Comparison of ENCODE assay signal across 26 cellular contexts in the genomic region with DNA sequence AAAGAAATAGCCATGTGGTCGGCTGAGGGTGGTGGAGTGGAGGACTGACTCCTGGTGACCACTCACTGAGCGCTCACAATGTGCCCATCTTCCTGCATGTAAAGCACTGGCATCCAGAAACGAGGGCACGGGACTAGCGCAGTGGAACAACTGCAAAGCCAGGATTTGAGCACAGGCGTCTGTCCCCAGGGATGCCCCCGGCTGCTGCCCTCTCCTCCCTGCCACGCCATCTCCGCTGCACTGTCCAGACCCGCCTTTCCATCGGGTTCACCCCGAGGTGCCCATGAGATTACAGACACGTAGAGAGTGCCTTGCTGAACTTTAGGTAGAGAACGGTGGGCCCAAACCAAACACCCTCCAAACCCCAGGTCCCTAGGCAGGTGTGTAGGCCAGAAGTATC. TPM values are rescaled to one million over a fixed set of nuclear protein-coding genes. Genes with fewer than 3 reads are reported as not detected.
DNase-seq lines count a peak whose midpoint lies in the region; ATAC-seq, FAIRE-seq and TF ChIP-seq lines count a peak whose summit lies in the region.
"Had no signal": no experiment of that assay in that cellular context is flagged by ENCODE, and none has a peak within 500 bp of the region (broad histone marks: within the 10 kb centered on the region; RNA-seq: fewer than 3 reads in every experiment).

No MANE protein-coding gene starts in this region.

- H3K9me3 Mint-ChIP-seq in activated CD8-positive, alpha-beta memory T cell treated with anti-CD3 and anti-CD28 coated beads, Interleukin-2, amount 10 ng/mL, durations not matched to agents 7 days and 5 days (ENCODE audit: low read depth): no peaks in the 10 kb centered on the region
- H3K9me3 Mint-ChIP-seq in CD4-positive, alpha-beta T cell: no peaks in the 10 kb centered on the region
- H3K9me3 Mint-ChIP-seq in activated CD8-positive, alpha-beta T cell treated with anti-CD3 and anti-CD28 coated beads for 36 hours: no peaks in the 10 kb centered on the region
- H3K9me3 Mint-ChIP-seq in natural killer cell: no peaks in the 10 kb centered on the region

- no peak for FAIRE-seq in kidney (lab: Jason Lieb, UNC)
- FAIRE-seq: D721Med, islet of Langerhans had no signal

- no peak overlapping the region for H3K4me3 Mint-ChIP-seq in activated CD8-positive, alpha-beta memory T cell treated with anti-CD3 and anti-CD28 coated beads, Interleukin-2, amount 10 ng/mL, durations not matched to agents 7 days and 5 days
- no peak overlapping the region for H3K4me3 Mint-ChIP-seq in CD4-positive, alpha-beta T cell
- no peak overlapping the region for H3K4me3 Mint-ChIP-seq in activated CD8-positive, alpha-beta T cell treated with anti-CD3 and anti-CD28 coated beads for 36 hours
- H3K4me3 Mint-ChIP-seq in natural killer cell: no peak overlapping the region
- H3K4me3 Mint-ChIP-seq: nephron progenitor cell had no signal

- H3K4me1 ChIP-seq in kidney (ENCODE audit: control insufficient read depth in 1 of 2, insufficient read depth in 1 of 2, low read depth in 1 of 2, low read length in 2 of 2): no peaks in the 10 kb centered on the region
- H3K4me1 ChIP-seq: BE2C, parathyroid adenoma had no signal

- no peaks in the 10 kb centered on the region for H3K27me3 Mint-ChIP-seq in activated CD8-positive, alpha-beta memory T cell treated with anti-CD3 and anti-CD28 coated beads, Interleukin-2, amount 10 ng/mL, durations not matched to agents 7 days and 5 days
- no peaks in the 10 kb centered on the region for H3K27me3 Mint-ChIP-seq in CD4-positive, alpha-beta T cell
- H3K27me3 Mint-ChIP-seq in activated CD8-positive, alpha-beta T cell treated with anti-CD3 and anti-CD28 coated beads for 36 hours: no peaks in the 10 kb centered on the region
- H3K27me3 Mint-ChIP-seq in natural killer cell (ENCODE audit: low read depth in 2 of 2): no peaks in the 10 kb centered on the region

- peak overlapping the region; percentile 4 for H3K27ac ChIP-seq in CD4-positive, alpha-beta T cell (ENCODE audit: low read depth, low read length)
- no peak overlapping the region for H3K27ac ChIP-seq in kidney (ENCODE audit: low read depth in 2 of 2, low read length in 2 of 2)
- H3K27ac ChIP-seq: parathyroid adenoma had no signal

- H3K27ac Mint-ChIP-seq in activated CD8-positive, alpha-beta memory T cell treated with anti-CD3 and anti-CD28 coated beads, Interleukin-2, amount 10 ng/mL, durations not matched to agents 7 days and 5 days: peak overlapping the region; percentile 85
- peak overlapping the region; percentile 78 for H3K27ac Mint-ChIP-seq in CD4-positive, alpha-beta T cell
- peak overlapping the region; percentile 86 for H3K27ac Mint-ChIP-seq in activated CD8-positive, alpha-beta T cell treated with anti-CD3 and anti-CD28 coated beads for 36 hours
- peak overlapping the region; percentile 81 to 89 for H3K27ac Mint-ChIP-seq in natural killer cell
- H3K27ac Mint-ChIP-seq: nephron progenitor cell had no signal

- POLR2A ChIA-PET in CD4-positive, alpha-beta T cell (lab: Charles Lee): interaction anchor here (1.1 kb wide), 1 partner anchor 465 kb away, joined by 4 read pairs; the partner anchor contains the start of gene NUP214
- POLR2A ChIA-PET in activated CD8-positive, alpha-beta T cell treated with anti-CD3 and anti-CD28 coated beads for 36 hours (lab: Charles Lee): interaction anchor here (0.7 kb wide), 1 partner anchor 508 kb away, joined by 3 read pairs; no protein-coding TSS in a partner anchor

- H3K9ac ChIP-seq in kidney (ENCODE audit: low read length in 2 of 2): no peak overlapping the region
- H3K9ac ChIP-seq: parathyroid adenoma had no signal

- CTCF ChIA-PET in activated CD8-positive, alpha-beta memory T cell treated with anti-CD3 and anti-CD28 coated beads, Interleukin-2, amount 10 ng/mL, durations not matched to agents 7 days and 5 days (lab: Charles Lee): interaction anchor here (0.7 to 8.2 kb wide), 8 partner anchors 11 to 168 kb away, joined by 3 to 208 read pairs (median 8); partner anchors contain the start of gene RAPGEF1
- CTCF ChIA-PET in CD4-positive, alpha-beta T cell (lab: Charles Lee): interaction anchor here (1.1 kb wide), 1 partner anchor 151 kb away, joined by 3 read pairs; no protein-coding TSS in a partner anchor
- CTCF ChIA-PET in activated CD8-positive, alpha-beta T cell treated with anti-CD3 and anti-CD28 coated beads for 36 hours (lab: Charles Lee): interaction anchor here (1.1 to 6.3 kb wide), 3 partner anchors 106 to 162 kb away, joined by 3 to 115 read pairs (median 4); partner anchors contain the start of gene RAPGEF1

- H3K36me3 Mint-ChIP-seq in activated CD8-positive, alpha-beta memory T cell treated with anti-CD3 and anti-CD28 coated beads, Interleukin-2, amount 10 ng/mL, durations not matched to agents 7 days and 5 days: peaks cover 32% of the 10 kb centered on the region
- H3K36me3 Mint-ChIP-seq in CD4-positive, alpha-beta T cell (ENCODE audit: low read depth): peaks cover 48% of the 10 kb centered on the region
- H3K36me3 Mint-ChIP-seq in activated CD8-positive, alpha-beta T cell treated with anti-CD3 and anti-CD28 coated beads for 36 hours (ENCODE audit: low read depth): peaks cover 23% of the 10 kb centered on the region
- no peaks in the 10 kb centered on the region for H3K36me3 Mint-ChIP-seq in natural killer cell

- peaks cover 17 to 27% of the 10 kb centered on the region in 2 donors for H3K36me3 ChIP-seq in kidney (ENCODE audit: control insufficient read depth in 1 of 2, insufficient read depth in 2 of 2, low read length in 2 of 2)

- no peak for ATAC-seq in activated CD8-positive, alpha-beta memory T cell treated with anti-CD3 and anti-CD28 coated beads, Interleukin-2, amount 10 ng/mL, durations not matched to agents 7 days and 5 days
- no peak for ATAC-seq in CD4-positive, alpha-beta T cell (ENCODE audit: poor library complexity)
- no peak for ATAC-seq in activated CD8-positive, alpha-beta T cell treated with anti-CD3 and anti-CD28 coated beads for 36 hours
- ATAC-seq in natural killer cell: no peak

- H3K4me3 ChIP-seq in kidney (ENCODE audit: low read length in 2 of 2): no peak overlapping the region

- H3K27me3 ChIP-seq in CD4-positive, alpha-beta T cell (ENCODE audit: control insufficient read depth, insufficient read depth, low read length): no peaks in the 10 kb centered on the region
- H3K27me3 ChIP-seq: BE2C had no signal

- intact Hi-C loops in CD4-positive, alpha-beta T cell (cut with DNase I, micrococcal nuclease): loop anchor here (5.0 to 10.0 kb wide), 3 partner anchors 67 to 655 kb away; no protein-coding TSS in a partner anchor
- intact Hi-C loops in activated CD8-positive, alpha-beta T cell treated with anti-CD3 and anti-CD28 coated beads for 36 hours (cut with micrococcal nuclease): loop anchor here (2.0 to 5.0 kb wide), 2 partner anchors 137 to 155 kb away; no protein-coding TSS in a partner anchor
- intact Hi-C loops in natural killer cell (cut with micrococcal nuclease): loop anchor here (2.0 to 10.0 kb wide), 3 partner anchors 67 to 655 kb away; no protein-coding TSS in a partner anchor
- intact Hi-C loops in kidney (cut with DNase I): loop anchor here (10.0 kb wide), 1 partner anchor 155 kb away; the partner anchor contains the start of gene RAPGEF1

- H3K9me3 ChIP-seq in CD4-positive, alpha-beta T cell (ENCODE audit: control insufficient read depth, low read length): no peaks in the 10 kb centered on the region
- H3K9me3 ChIP-seq in kidney (ENCODE audit: control insufficient read depth in 1 of 2, low read length in 2 of 2): no peaks in the 10 kb centered on the region
- H3K9me3 ChIP-seq: BE2C had no signal

- no peak for TF ChIP-seq CTCF in CD4-positive, alpha-beta T cell (IDR thresholded peaks at IDR 0.05)
- no peak for TF ChIP-seq CTCF in activated CD8-positive, alpha-beta T cell treated with anti-CD3 and anti-CD28 coated beads for 36 hours (IDR thresholded peaks at IDR 0.05)
- no peak for TF ChIP-seq CTCF in natural killer cell (IDR thresholded peaks at IDR 0.05)
- TF ChIP-seq CTCF in kidney (IDR thresholded peaks at IDR 0.05; ENCODE audit: borderline replicate concordance, extremely low read depth, insufficient read depth): no peak

- peaks cover 55% of the 10 kb centered on the region for H3K4me1 Mint-ChIP-seq in activated CD8-positive, alpha-beta memory T cell treated with anti-CD3 and anti-CD28 coated beads, Interleukin-2, amount 10 ng/mL, durations not matched to agents 7 days and 5 days
- peaks cover 41% of the 10 kb centered on the region for H3K4me1 Mint-ChIP-seq in CD4-positive, alpha-beta T cell (ENCODE audit: low read depth)
- H3K4me1 Mint-ChIP-seq in activated CD8-positive, alpha-beta T cell treated with anti-CD3 and anti-CD28 coated beads for 36 hours (ENCODE audit: low read depth): peaks cover 37% of the 10 kb centered on the region
- H3K4me1 Mint-ChIP-seq in natural killer cell: peaks cover 45 to 53% of the 10 kb centered on the region in 2 donors
- H3K4me1 Mint-ChIP-seq: nephron progenitor cell had no signal

- DNase-seq in activated CD8-positive, alpha-beta memory T cell treated with anti-CD3 and anti-CD28 coated beads, Interleukin-2, amount 10 ng/mL, durations not matched to agents 7 days and 5 days: no peak
- no peak for DNase-seq in activated CD8-positive, alpha-beta memory T cell treated with anti-CD3 and anti-CD28 coated beads, Interleukin-2, amount 50 U/mL, for 4 hours
- no peak for DNase-seq in CD4-positive, alpha-beta T cell
- DNase-seq in activated CD8-positive, alpha-beta T cell treated with anti-CD3 and anti-CD28 coated beads for 36 hours: no peak
- DNase-seq in natural killer cell: no peak
- no peak for DNase-seq in kidney
- DNase-seq in SK-N-DZ (ENCODE audit: low spot score): no peak
- DNase-seq in DMS79 (lab: John Stamatoyannopoulos, UW): no peak
- DNase-seq: activated CD4-positive, CD25-positive, alpha-beta regulatory T cell treated with anti-CD3 and anti-CD28 coated beads, Interleukin-2, amount 50 U/mL, for 72 hours; BE2C; dermis blood vessel endothelial cell; EL; MM.1S; NCI-H1417 treated with DMSO at 0.1 percent for 48 hours; nephron progenitor cell; Right ventricle myocardium superior; stimulated activated CD4-positive, alpha-beta T cell treated with anti-CD3 and anti-CD28 coated beads, Interleukin-4, amount 100 ng/mL, for 1 hour; stimulated activated naive CD4-positive, alpha-beta T cell treated with Interleukin-2 at 50 U/mL for 16 hours had no signal

RNA-seq across cellular contexts. Expression of gene PRRT1B, which starts 44.7 kb away (rescaled TPM):
- not detected for total RNA-seq in activated CD8-positive, alpha-beta memory T cell treated with anti-CD3 and anti-CD28 coated beads, Interleukin-2, amount 10 ng/mL, durations not matched to agents 7 days and 5 days
- not detected for total RNA-seq in CD4-positive, alpha-beta T cell
- not detected for total RNA-seq in activated CD8-positive, alpha-beta T cell treated with anti-CD3 and anti-CD28 coated beads for 36 hours
- not detected for total RNA-seq in natural killer cell
- total RNA-seq in kidney: 1.0 TPM
- not detected for polyA plus RNA-seq in kidney (ENCODE audit: insufficient read depth, low read depth, low replicate concordance)
- not detected in 2 replicates for polyA plus RNA-seq in SK-N-DZ (2014; cell fraction: cytosol; rRNA removed)
- not detected in 2 replicates for polyA plus RNA-seq in SK-N-DZ (2014; cell fraction: nucleus; rRNA removed)
- total RNA-seq: A673, dermis blood vessel endothelial cell, lower leg skin, OCI-LY7, right cardiac atrium, Right ventricle myocardium superior had no signal
- polyA plus RNA-seq: right cardiac atrium, thymus had no signal

RNA-seq across cellular contexts. Expression of gene UCK1, which starts 58.9 kb away (rescaled TPM):
- total RNA-seq in activated CD8-positive, alpha-beta memory T cell treated with anti-CD3 and anti-CD28 coated beads, Interleukin-2, amount 10 ng/mL, durations not matched to agents 7 days and 5 days: 10 to 100 TPM; 26.1 to 29.6 TPM
- total RNA-seq in CD4-positive, alpha-beta T cell: 10 to 100 TPM; 22.1 to 22.5 TPM
- total RNA-seq in activated CD8-positive, alpha-beta T cell treated with anti-CD3 and anti-CD28 coated beads for 36 hours: 10 to 100 TPM; 16.7 to 22.1 TPM
- 10 to 100 TPM; 29.9 to 35.2 (median 30.2) TPM for total RNA-seq in natural killer cell
- 31.3 TPM for total RNA-seq in kidney
- 34.6 TPM for polyA plus RNA-seq in kidney (ENCODE audit: insufficient read depth, low read depth, low replicate concordance)
- 29.9 and 32.4 TPM in 2 replicates for polyA plus RNA-seq in SK-N-DZ (2014; cell fraction: cytosol; rRNA removed)
- polyA plus RNA-seq in SK-N-DZ (2014; cell fraction: nucleus; rRNA removed): 51.3 and 54.3 TPM in 2 replicates
